In genomic region chr10:34721201-34721840, GRCh38 we compare ENCODE assay signal across 9 cellular contexts.
A peak's percentile ranks its signal among the peaks of the same experiment; 100 is the strongest.
DNase-seq lines count a peak whose midpoint lies in the region; ATAC-seq and TF ChIP-seq lines count a peak whose summit lies in the region.
"Had no signal": no experiment of that assay in that cellular context is flagged by ENCODE, and none has a peak within 500 bp of the region (broad histone marks: within the 10 kb centered on the region; RNA-seq: fewer than 3 reads in every experiment).

No MANE protein-coding gene starts in this region.

- peak overlapping the region; percentile 25 for H3K4me2 ChIP-seq in DOHH2 (ENCODE audit: low read length)
- H3K4me2 ChIP-seq in osteoblast (ENCODE audit: insufficient read depth, low read length) = peak overlapping the region; percentile 74

- H4K20me1 ChIP-seq in DOHH2 (ENCODE audit: control insufficient read depth, insufficient read depth, low read depth, low read length) (no peaks in the 10 kb centered on the region), osteoblast (ENCODE audit: insufficient read depth, low read length) (peaks cover 10% of the 10 kb centered on the region)

- DNase-seq in Panc1 (ENCODE audit: low read depth, low spot score) (no peak), epithelial cell of prostate (ENCODE audit: low read depth, low spot score) (no peak), osteoblast (ENCODE audit: insufficient read length, low spot score, missing footprints) (peak; percentile 87), epidermal melanocyte (ENCODE audit: insufficient read length, low spot score) (no peak), KG1 (lab: John Stamatoyannopoulos, UW) (no peak), NCI-H1092 (lab: John Stamatoyannopoulos, UW) (no peak)
- DNase-seq in activated CD4-positive, alpha-beta T cell treated with anti-CD3 and anti-CD28 coated beads, Interleukin-2, amount 50 U/mL, for 4 hours = no peak
- DNase-seq: COR-L47 had no signal

- no TSS peak for BruUV-seq in Panc1 (replicated peaks; lab: Mats Ljungman, UMichigan)

- H3K79me2 ChIP-seq in DOHH2 (ENCODE audit: control insufficient read depth, low read length) = no peaks in the 10 kb centered on the region
- peaks cover 18% of the 10 kb centered on the region for H3K79me2 ChIP-seq in osteoblast (ENCODE audit: insufficient read depth, low read length)

- in situ Hi-C loops in Panc1 (cut with HindIII; ENCODE audit: low pct_unique_long_range_greater_than_20kb, low sequenced_read_pairs) = no loop called here

- H3K9me3 ChIP-seq in DOHH2 (ENCODE audit: control insufficient read depth, insufficient read depth, low read length) (no peaks in the 10 kb centered on the region), Panc1 (ENCODE audit: control insufficient read depth, insufficient read depth, low read depth, low read length) (no peaks in the 10 kb centered on the region), osteoblast (ENCODE audit: low read depth, low read length) (no peaks in the 10 kb centered on the region)

- POLR2A ChIA-PET in Panc1 (lab: Charles Lee) = no interaction called here

- H3K36me3 ChIP-seq in DOHH2 (ENCODE audit: control insufficient read depth, low read length) (no peaks in the 10 kb centered on the region), Panc1 (ENCODE audit: control insufficient read depth, insufficient read depth, low read length) (no peaks in the 10 kb centered on the region), osteoblast (ENCODE audit: insufficient read depth, low read length) (no peaks in the 10 kb centered on the region)

- peak; percentile 63 for ATAC-seq in Panc1

- intact Hi-C loops in Panc1 (cut with micrococcal nuclease; ENCODE audit: unreplicated experiment) = no loop called here

- no peaks in the 10 kb centered on the region for H3K9me2 ChIP-seq in DOHH2 (replicated peaks; ENCODE audit: control insufficient read depth, low read length)

- no peak overlapping the region for H2AFZ ChIP-seq in osteoblast (ENCODE audit: low read length)

- no peaks in the 10 kb centered on the region for H3F3A ChIP-seq in DOHH2 (ENCODE audit: control insufficient read depth, insufficient read depth)

- CTCF ChIA-PET in Panc1 (lab: Charles Lee) = no interaction called here

- H3K4me3 ChIP-seq in DOHH2 (ENCODE audit: low read length) (no peak overlapping the region), Panc1 (ENCODE audit: low read depth in 2 of 2, low read length in 2 of 2) (no peak overlapping the region), osteoblast (ENCODE audit: insufficient read depth, low read length) (peak overlapping the region; percentile 52)

- TF ChIP-seq CTCF in DOHH2 (IDR thresholded peaks at IDR 0.05; ENCODE audit: low read depth, low read length, poor library complexity, severe bottlenecking) = no peak
- no peak for TF ChIP-seq CTCF in Panc1 (IDR thresholded peaks at IDR 0.05)
- no peak for TF ChIP-seq CTCF in osteoblast (IDR thresholded peaks at IDR 0.05; ENCODE audit: extremely low read depth, low read depth, low read length)

- H3K27me3 ChIP-seq in DOHH2 (ENCODE audit: control insufficient read depth, low read length) = no peaks in the 10 kb centered on the region
- H3K27me3 ChIP-seq in Panc1 (ENCODE audit: control insufficient read depth, insufficient read depth, low read length) = no peaks in the 10 kb centered on the region
- no peaks in the 10 kb centered on the region for H3K27me3 ChIP-seq in osteoblast (ENCODE audit: insufficient read depth, low read length)

- H3K4me1 ChIP-seq in DOHH2 (ENCODE audit: control insufficient read depth, low read length) (peaks cover 11% of the 10 kb centered on the region), Panc1 (ENCODE audit: control insufficient read depth, insufficient read depth, low read length) (peaks cover 12% of the 10 kb centered on the region), osteoblast (ENCODE audit: insufficient read depth, low read length) (peaks cover 15% of the 10 kb centered on the region)

- no peak overlapping the region for H3K27ac ChIP-seq in DOHH2 (ENCODE audit: low read depth, low read length)
- no peak overlapping the region for H3K27ac ChIP-seq in Panc1 (ENCODE audit: low read length)
- peak overlapping the region; percentile 85 for H3K27ac ChIP-seq in epithelial cell of prostate
- peak overlapping the region; percentile 32 for H3K27ac ChIP-seq in osteoblast (ENCODE audit: low read depth, low read length)

Comparison
In these comparisons a context has a peak if more than half of its experiments do, and no peak if none do; other contexts are left out.
1. H3K27ac ChIP-seq: peak in epithelial cell of prostate (single experiment) and osteoblast (single experiment); none in DOHH2 (single experiment) and Panc1 (single experiment).